In the genomic region with DNA sequence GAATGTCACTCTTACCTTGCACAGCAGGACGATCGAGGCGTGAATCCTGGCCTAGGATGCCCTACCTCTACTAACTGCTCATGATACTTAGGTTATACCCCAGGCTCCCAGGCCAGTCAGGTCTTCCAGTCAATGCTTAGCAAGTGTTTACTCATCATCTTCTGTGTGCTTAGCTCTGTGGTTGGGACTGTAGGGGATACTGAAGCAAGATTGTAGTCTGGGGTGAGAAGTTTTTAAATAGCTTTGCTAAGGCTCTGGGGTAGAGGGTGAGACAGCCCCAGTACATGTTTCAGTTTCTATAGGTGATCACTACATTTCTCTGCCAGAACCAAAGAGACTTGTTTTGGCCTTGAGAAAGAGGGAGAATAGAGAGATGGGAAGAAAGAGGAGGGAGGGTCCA, we compare ENCODE assay signal across 17 cellular contexts.
DNase-seq lines count a peak whose midpoint lies in the region; ATAC-seq and TF ChIP-seq lines count a peak whose summit lies in the region.
"Had no signal": no experiment of that assay in that cellular context is flagged by ENCODE, and none has a peak within 500 bp of the region (broad histone marks: within the 10 kb centered on the region; RNA-seq: fewer than 3 reads in every experiment).

No MANE protein-coding gene starts in this region.

- H3K36me3 Mint-ChIP-seq in stimulated activated effector memory CD8-positive, alpha-beta T cell treated with anti-CD3 and anti-CD28 coated beads, Interleukin-12 subunit alpha, Interleukin-12 subunit beta, amount 100 ng/mL, for 72 hours, result no peaks in the 10 kb centered on the region
- H3K36me3 Mint-ChIP-seq in stimulated activated memory B cell treated with anti-CD40 and anti-IgM and Interleukin-4, amounts not matched to agents 10 μg/mL and 1 μg/mL and 100 μg/mL, for 72 hours, result no peaks in the 10 kb centered on the region

- no peaks in the 10 kb centered on the region for H3K4me1 Mint-ChIP-seq in stimulated activated effector memory CD8-positive, alpha-beta T cell treated with anti-CD3 and anti-CD28 coated beads, Interleukin-12 subunit alpha, Interleukin-12 subunit beta, amount 100 ng/mL, for 72 hours
- no peaks in the 10 kb centered on the region for H3K4me1 Mint-ChIP-seq in stimulated activated memory B cell treated with anti-CD40 and anti-IgM and Interleukin-4, amounts not matched to agents 10 μg/mL and 1 μg/mL and 100 μg/mL, for 72 hours

- H3K9me3 Mint-ChIP-seq in stimulated activated effector memory CD8-positive, alpha-beta T cell treated with anti-CD3 and anti-CD28 coated beads, Interleukin-12 subunit alpha, Interleukin-12 subunit beta, amount 100 ng/mL, for 72 hours, result no peaks in the 10 kb centered on the region
- H3K9me3 Mint-ChIP-seq in stimulated activated memory B cell treated with anti-CD40 and anti-IgM and Interleukin-4, amounts not matched to agents 10 μg/mL and 1 μg/mL and 100 μg/mL, for 72 hours, result no peaks in the 10 kb centered on the region

- in situ Hi-C loops in GM13976 (cut with MboI; ENCODE audit: low sequenced_read_pairs, unreplicated experiment), result no loop called here

- ATAC-seq in GM18867 (IDR thresholded peaks at IDR 0.05; ENCODE audit: unreplicated experiment), result peak; percentile 97
- peak; percentile 52 for ATAC-seq in GM21529 (IDR thresholded peaks at IDR 0.05; ENCODE audit: unreplicated experiment)
- ATAC-seq in HG03342 (IDR thresholded peaks at IDR 0.05; ENCODE audit: unreplicated experiment), result peak; percentile 49
- ATAC-seq in stimulated activated effector memory CD8-positive, alpha-beta T cell treated with anti-CD3 and anti-CD28 coated beads, Interleukin-12 subunit alpha, Interleukin-12 subunit beta, amount 100 ng/mL, for 72 hours, result peak; percentile 68
- ATAC-seq in stimulated activated memory B cell treated with anti-CD40 and anti-IgM and Interleukin-4, amounts not matched to agents 10 μg/mL and 1 μg/mL and 100 μg/mL, for 72 hours, result no peak

- H3K27me3 Mint-ChIP-seq in stimulated activated memory B cell treated with anti-CD40 and anti-IgM and Interleukin-4, amounts not matched to agents 10 μg/mL and 1 μg/mL and 100 μg/mL, for 72 hours, result no peaks in the 10 kb centered on the region

- H3K4me3 Mint-ChIP-seq in stimulated activated effector memory CD8-positive, alpha-beta T cell treated with anti-CD3 and anti-CD28 coated beads, Interleukin-12 subunit alpha, Interleukin-12 subunit beta, amount 100 ng/mL, for 72 hours, result no peak overlapping the region
- H3K4me3 Mint-ChIP-seq in stimulated activated memory B cell treated with anti-CD40 and anti-IgM and Interleukin-4, amounts not matched to agents 10 μg/mL and 1 μg/mL and 100 μg/mL, for 72 hours, result no peak overlapping the region

- no peak for DNase-seq in stimulated activated effector memory CD8-positive, alpha-beta T cell treated with anti-CD3 and anti-CD28 coated beads, Interleukin-12 subunit alpha, Interleukin-12 subunit beta, amount 100 ng/mL, for 72 hours (ENCODE audit: low spot score in 2 of 2)
- DNase-seq in AG20443 (ENCODE audit: low spot score), result no peak
- no peak for DNase-seq in inferior parietal cortex (ENCODE audit: extremely low spot score)
- no peak for DNase-seq in GM13976 (ENCODE audit: low spot score)
- DNase-seq: ACHN, AML-193, GM23248, Kasumi-1, MG63, NCI-H1092, NCI-H1436 treated with DMSO at 0.1 percent for 48 hours, NCI-H2081 treated with DMSO at 0.1 percent for 48 hours, Right ventricle myocardium superior had no signal

- no peak for TF ChIP-seq CTCF in GM13976 (IDR thresholded peaks at IDR 0.05; ENCODE audit: borderline replicate concordance, control extremely low read depth, extremely low read depth, insufficient read depth, missing control alignments)

- H3K27ac Mint-ChIP-seq in stimulated activated effector memory CD8-positive, alpha-beta T cell treated with anti-CD3 and anti-CD28 coated beads, Interleukin-12 subunit alpha, Interleukin-12 subunit beta, amount 100 ng/mL, for 72 hours, result no peak overlapping the region
- H3K27ac Mint-ChIP-seq in stimulated activated memory B cell treated with anti-CD40 and anti-IgM and Interleukin-4, amounts not matched to agents 10 μg/mL and 1 μg/mL and 100 μg/mL, for 72 hours, result no peak overlapping the region
